9 cellular contexts compared by ENCODE assay signal in genomic region chr1:21534674-21535378, GRCh38. TPM values are rescaled to one million over a fixed set of nuclear protein-coding genes. Genes with fewer than 3 reads are reported as not detected.
DNase-seq lines count a peak whose midpoint lies in the region; ATAC-seq, FAIRE-seq and TF ChIP-seq lines count a peak whose summit lies in the region.
"Had no signal": no experiment of that assay in that cellular context is flagged by ENCODE, and none has a peak within 500 bp of the region (broad histone marks: within the 10 kb centered on the region; RNA-seq: fewer than 3 reads in every experiment).

No MANE protein-coding gene starts in this region.

- CTCF ChIA-PET in HepG2 (lab: Yijun Ruan, JAX; ENCODE audit: low intra/inter-chr PET ratio, low total read pairs): interaction anchor here (1.1 kb wide), 2 partner anchors 26 to 164 kb away, joined by 3 to 7 read pairs; no protein-coding TSS in a partner anchor

- H3K9me3 ChIP-seq in HepG2 (ENCODE audit: low read length): no peaks in the 10 kb centered on the region

- TF ChIP-seq EP300 in HepG2 (IDR thresholded peaks at IDR 0.05; ENCODE audit: low read depth in 2 of 2, low read length in 2 of 2) (no peak), HepG2 (CRISPR knock-in tag; IDR thresholded peaks at IDR 0.05; ENCODE audit: borderline replicate concordance) (no peak)

- no TSS peak for BruUV-seq in HepG2 (replicated peaks; lab: Mats Ljungman, UMichigan)

- in situ Hi-C loops in HepG2 (cut with HindIII; ENCODE audit: extremely low pct_ligation_motif_present, low pct_unique_long_range_greater_than_20kb): no loop called here

- H3K79me2 ChIP-seq in HepG2 (ENCODE audit: insufficient read depth, low read length): no peaks in the 10 kb centered on the region

- FAIRE-seq in GM12891 (lab: Jason Lieb, UNC): peak; percentile 85
- FAIRE-seq in HepG2 (lab: Jason Lieb, UNC): peak; percentile 73

- 0 out of 2 replicates have a peak, but pooled peaks have one; percentile 29 for TF ChIP-seq RAD21 in HepG2 (CRISPR knock-in tag; IDR thresholded peaks at IDR 0.05)

- TF ChIP-seq CTCF in HepG2 (CRISPR knock-in tag; IDR thresholded peaks at IDR 0.05): peak; percentile 80

- intact Hi-C loops in HepG2 (cut with micrococcal nuclease; ENCODE audit: unreplicated experiment): no loop called here

- H2AFZ ChIP-seq in HepG2 (ENCODE audit: low read length): no peak overlapping the region

- no peak overlapping the region for H3K4me3 ChIP-seq in HepG2 (replicated peaks in 1 of 3; ENCODE audit: insufficient read depth in 1 of 3, low read depth in 2 of 3, low read length in 3 of 3)
- H3K4me3 ChIP-seq: lung had no signal

- H3K36me3 ChIP-seq in HepG2 (replicated peaks in 1 of 2; ENCODE audit: control insufficient read depth in 1 of 2, insufficient read depth in 2 of 2, low read length in 2 of 2): no peaks in the 10 kb centered on the region

- DNase-seq in AG20443 (ENCODE audit: low spot score) (peak; percentile 60), GM12891 (ENCODE audit: insufficient read length, low spot score) (peak; percentile 56), NCI-H2227 treated with DMSO at 0.1 percent for 48 hours (lab: John Stamatoyannopoulos, UW) (peak; percentile 44), astrocyte of the hippocampus (ENCODE audit: low read depth, low spot score) (peak; percentile 83), HepG2 (ENCODE audit: low spot score) (peak; percentile 77), foreskin melanocyte (no peak)
- no peak for DNase-seq in activated CD8-positive, alpha-beta memory T cell treated with anti-CD3 and anti-CD28 coated beads, Interleukin-2, amount 50 U/mL, for 48 hours

- H3K27ac ChIP-seq in HepG2 (ENCODE audit: extremely low read length, insufficient read depth, low read length): no peak overlapping the region

- peak overlapping the region; percentile 6; the same call in 1 of the 2 replicates for H3K4me2 ChIP-seq in HepG2 (ENCODE audit: low read depth, low read length)

- peaks cover 51% of the 10 kb centered on the region for H3K4me1 ChIP-seq in HepG2 (ENCODE audit: insufficient read depth, low read length)

- H3K9ac ChIP-seq in HepG2 (ENCODE audit: insufficient read depth, low read depth, low read length): no peak overlapping the region

- WGBS in HepG2 (ENCODE audit: low lambda C conversion rate): 20% methylated on average over 11 of the region's 11 CpGs

- TF ChIP-seq POLR2A in GM12891 (IDR thresholded peaks at IDR 0.05; ENCODE audit: low read depth, low read length) (no peak), HepG2 (IDR thresholded peaks at IDR 0.05; ENCODE audit: insufficient read depth in 1 of 2, low read depth in 2 of 2, low read length in 2 of 2) (no peak)

- POLR2A ChIA-PET in HepG2 (lab: Yijun Ruan, JAX): no interaction called here

- ATAC-seq in HepG2 (peak; percentile 71), HG02678 (IDR thresholded peaks at IDR 0.05; ENCODE audit: unreplicated experiment) (no peak)

- H3K27me3 ChIP-seq in HepG2 (ENCODE audit: control insufficient read depth in 1 of 2, insufficient read depth in 2 of 2, low read length in 2 of 2): peaks cover 0 to 9% of the 10 kb centered on the region in 2 experiments; a peak in 2 of 5 replicates

- no peaks in the 10 kb centered on the region; the same call in 1 of the 2 replicates for H4K20me1 ChIP-seq in HepG2 (ENCODE audit: insufficient read depth, low read length)

TF ChIP-seq in GM12891, 5 proteins besides CTCF, POLR2A, EP300 and RAD21:
- TF ChIP-seq PAX5 (IDR thresholded peaks at IDR 0.05; ENCODE audit: insufficient read depth, low read length, severe bottlenecking) (no peak), SPI1 (IDR thresholded peaks at IDR 0.05; ENCODE audit: low read depth, low read length) (no peak), POU2F2 (IDR thresholded peaks at IDR 0.05; ENCODE audit: low read depth, low read length) (no peak), POLR2AphosphoS5 (IDR thresholded peaks at IDR 0.05; ENCODE audit: low read depth, low read length) (no peak), TAF1 (IDR thresholded peaks at IDR 0.05; ENCODE audit: low read depth, low read length) (no peak)
TF ChIP-seq in GM12891: peak in this region for 0.

TF ChIP-seq in HepG2, 621 proteins besides CTCF, POLR2A, EP300 and RAD21 (continues in another document):
- TF ChIP-seq ELF3 (CRISPR knock-in tag; IDR thresholded peaks at IDR 0.05) (peak; percentile 98), ZNF501 (CRISPR knock-in tag; IDR thresholded peaks at IDR 0.05) (0 out of 2 replicates have a peak, but pooled peaks have one; percentile 46), ZNF562 (CRISPR knock-in tag; IDR thresholded peaks at IDR 0.05; ENCODE audit: borderline replicate concordance) (no peak), ETV5 (CRISPR knock-in tag; IDR thresholded peaks at IDR 0.05; ENCODE audit: borderline replicate concordance) (peak; percentile 15; the same call in 1 of the 2 replicates), TEAD3 (CRISPR knock-in tag; optimal IDR thresholded peaks at IDR 0.05; ENCODE audit: borderline replicate concordance) (peak; percentile 13), MBNL3 (CRISPR knock-in tag; conservative IDR thresholded peaks at IDR 0.05) (no peak), SMC3 (IDR thresholded peaks at IDR 0.05; ENCODE audit: low read length) (peak; percentile 71), XRCC5 (optimal IDR thresholded peaks at IDR 0.05; ENCODE audit: low read length) (peak; percentile 46), IRF1 (CRISPR knock-in tag; IDR thresholded peaks at IDR 0.05; ENCODE audit: low read depth) (no peak), ELF1 (CRISPR knock-in tag; IDR thresholded peaks at IDR 0.05) (peak; percentile 82), STAG1 (CRISPR knock-in tag; IDR thresholded peaks at IDR 0.05) (peak; percentile 59), ZNF580 (CRISPR knock-in tag; IDR thresholded peaks at IDR 0.05; ENCODE audit: borderline replicate concordance, low read depth) (0 out of 2 replicates have a peak, but pooled peaks have one; percentile 20), ZXDC (CRISPR knock-in tag; IDR thresholded peaks at IDR 0.05) (no peak), PHB2 (IDR thresholded peaks at IDR 0.05; ENCODE audit: partially characterized antibody) (no peak)

RNA-seq across cellular contexts. Expression of gene ALPL, which starts 25.6 kb away (rescaled TPM):
- not detected for polyA plus RNA-seq in GM12891 (2012; ENCODE audit: low read depth, missing spikeins)
- total RNA-seq in HepG2 (2016; rRNA removed; fragmentation: Illumina TruSeq; extraction: Trizol): not detected in 2 replicates
- not detected in 2 replicates for total RNA-seq in HepG2 (2016; cell fraction: cytosol; rRNA removed; fragmentation: Illumina TruSeq; extraction: Trizol; ENCODE audit: low read depth)
- total RNA-seq in HepG2 (2016; cell fraction: insoluble cytoplasmic fraction; rRNA removed; fragmentation: Illumina TruSeq; extraction: Trizol): not detected in 2 replicates
- not detected in 2 replicates for total RNA-seq in HepG2 (2016; cell fraction: membrane; rRNA removed; fragmentation: Illumina TruSeq; extraction: Trizol)
- total RNA-seq in HepG2 (2016; cell fraction: nucleus; rRNA removed; fragmentation: Illumina TruSeq; extraction: Trizol): not detected in 2 replicates
- 0.12 and 0.20 TPM in 2 replicates for polyA plus RNA-seq in HepG2 (2011; rRNA removed)
- 0.18 and 0.23 TPM in 2 replicates for polyA plus RNA-seq in HepG2 (2011; cell fraction: cytosol; rRNA removed)
- polyA plus RNA-seq in HepG2 (2011; cell fraction: nucleus; rRNA removed): 0.17 and 0.27 TPM in 2 replicates
- polyA plus RNA-seq in HepG2 (2012): not detected in 2 replicates
- 0.09 TPM in 1 of 2 replicates, not detected in the other for polyA plus RNA-seq in HepG2 (2016; cell fraction: cytosol; fragmentation: Illumina TruSeq; extraction: Trizol; ENCODE audit: low read depth)
- not detected in 2 replicates for polyA plus RNA-seq in HepG2 (2016; cell fraction: insoluble cytoplasmic fraction; fragmentation: Illumina TruSeq; extraction: Trizol; ENCODE audit: low read depth)
- polyA plus RNA-seq in HepG2 (2016; cell fraction: membrane; fragmentation: Illumina TruSeq; extraction: Trizol; ENCODE audit: low read depth): 0.15 TPM in 1 of 2 replicates, not detected in the other
- 0.30 TPM in 1 of 2 replicates, not detected in the other for polyA plus RNA-seq in HepG2 (2016; cell fraction: nucleus; fragmentation: Illumina TruSeq; extraction: Trizol; ENCODE audit: insufficient read depth, low read depth)
- polyA minus RNA-seq in HepG2 (2011; rRNA and poly(A)+ RNA removed; ENCODE audit: low replicate concordance): 1.3 TPM in 1 of 2 replicates, not detected in the other
- not detected in 2 replicates for polyA minus RNA-seq in HepG2 (2011; cell fraction: cytosol; rRNA and poly(A)+ RNA removed)
- polyA minus RNA-seq in HepG2 (2011; cell fraction: nucleus; rRNA and poly(A)+ RNA removed): not detected in 2 replicates

Comparison
In these comparisons a context has a peak if more than half of its experiments do, and no peak if none do; other contexts are left out.
1. DNase-seq: peak in AG20443 (single experiment), GM12891 (single experiment), NCI-H2227 treated with DMSO at 0.1 percent for 48 hours (single experiment), astrocyte of the hippocampus (single experiment) and HepG2 (single experiment); none in foreskin melanocyte (single experiment) and activated CD8-positive, alpha-beta memory T cell treated with anti-CD3 and anti-CD28 coated beads, Interleukin-2, amount 50 U/mL, for 48 hours (single experiment).